Comparison of ENCODE assay signal across 15 cellular contexts in the genomic region with DNA sequence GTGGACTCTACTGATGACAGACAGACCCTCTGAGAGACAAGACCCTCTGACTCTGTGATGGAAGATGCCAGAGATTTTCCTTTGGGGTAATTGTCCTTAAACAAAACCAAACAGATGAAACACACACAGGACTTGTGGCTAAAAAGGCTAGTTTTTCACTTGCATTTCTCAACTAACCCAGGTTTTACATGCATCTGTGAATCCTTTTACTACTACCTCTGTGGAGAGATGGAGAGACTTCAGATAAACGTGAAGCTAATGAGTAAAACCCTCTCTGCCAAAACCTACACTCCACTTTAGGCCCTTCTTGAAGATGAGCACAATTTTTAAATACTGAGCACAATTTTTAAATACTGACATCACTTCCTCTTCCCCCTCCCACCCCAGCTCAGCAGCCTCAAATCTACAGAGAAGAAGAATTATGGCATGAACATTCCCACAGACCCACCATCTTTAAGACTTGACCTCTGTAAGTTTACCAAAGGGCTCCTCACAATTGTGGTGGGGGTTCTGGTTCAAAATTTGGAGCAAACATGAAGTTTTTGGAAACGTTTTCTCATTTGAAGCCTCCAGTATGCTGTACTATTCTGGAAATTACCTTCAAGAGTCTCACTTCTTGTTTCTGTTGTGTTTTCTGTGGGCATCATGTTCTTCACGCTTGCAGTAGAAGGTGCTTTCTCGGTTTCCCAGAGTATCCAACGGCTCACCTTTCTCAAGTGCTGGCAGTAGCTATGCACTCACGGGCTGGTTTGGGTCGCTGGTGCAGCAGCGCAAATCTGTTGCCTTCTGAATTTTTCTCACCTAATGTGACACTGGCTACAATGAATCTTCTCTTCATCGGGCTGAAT. TPM values are rescaled to one million over a fixed set of nuclear protein-coding genes. Genes with fewer than 3 reads are reported as not detected.
A peak's percentile ranks its signal among the peaks of the same experiment; 100 is the strongest.
DNase-seq lines count a peak whose midpoint lies in the region; ATAC-seq and TF ChIP-seq lines count a peak whose summit lies in the region.
"Had no signal": no experiment of that assay in that cellular context is flagged by ENCODE, and none has a peak within 500 bp of the region (broad histone marks: within the 10 kb centered on the region; RNA-seq: fewer than 3 reads in every experiment).

No MANE protein-coding gene starts in this region.

- TF ChIP-seq EP300 in suprapubic skin (IDR thresholded peaks at IDR 0.05): no peak

- intact Hi-C loops in activated B cell treated with CpG ODN at 0.5 μM for 24 hours (cut with micrococcal nuclease) (loop anchor here (1.0 to 10.0 kb wide), 3 partner anchors 43 to 1173 kb away; partner anchors contain the start of genes MLLT3 and RPS6), cardiac septum (cut with DNase I) (loop anchor here (10.0 kb wide), 2 partner anchors 217 to 347 kb away; partner anchors contain the start of genes DENND4C and HAUS6)

- ATAC-seq in GM18861 (IDR thresholded peaks at IDR 0.05; ENCODE audit: unreplicated experiment) (peak; percentile 91), GM21576 (IDR thresholded peaks at IDR 0.05; ENCODE audit: unreplicated experiment) (peak; percentile 88), HG03097 (IDR thresholded peaks at IDR 0.05; ENCODE audit: low FRiP score, unreplicated experiment) (peak; percentile 69), activated B cell treated with CpG ODN at 0.5 μM for 24 hours (ENCODE audit: low read depth) (peak; percentile 96)
- ATAC-seq: right lobe of liver had no signal

- H3K9me3 ChIP-seq in suprapubic skin: no peaks in the 10 kb centered on the region
- H3K9me3 ChIP-seq: right lobe of liver had no signal

- no peak for TF ChIP-seq POLR2A in suprapubic skin (IDR thresholded peaks at IDR 0.05)

- DNase-seq in activated B cell treated with CpG ODN at 0.5 μM for 24 hours (no peak), cardiac septum (ENCODE audit: low spot score) (no peak), amygdala (lab: John Stamatoyannopoulos, UW) (no peak), suprapubic skin (ENCODE audit: low spot score in 2 of 2) (no peak), GM19240 (ENCODE audit: insufficient read length, low spot score) (no peak)
- DNase-seq: activated CD4-positive, alpha-beta T cell treated with anti-CD3 and anti-CD28 coated beads, Interleukin-2, amount 10 ng/mL, durations not matched to agents 7 days and 5 days; activated naive CD4-positive, alpha-beta T cell treated with anti-CD3 and anti-CD28 coated beads, Interleukin-2, amount 50 U/mL, for 16 hours; CD4-positive, alpha-beta T cell; dorsolateral prefrontal cortex; head of caudate nucleus; IMR-90; right lobe of liver had no signal

- no peaks in the 10 kb centered on the region for H3K27me3 Mint-ChIP-seq in activated B cell treated with CpG ODN at 0.5 μM for 24 hours
- H3K27me3 Mint-ChIP-seq: activated CD4-positive, alpha-beta T cell treated with anti-CD3 and anti-CD28 coated beads, Interleukin-2, amount 10 ng/mL, durations not matched to agents 7 days and 5 days; CD4-positive, alpha-beta T cell had no signal

- peaks cover 18% of the 10 kb centered on the region for H3K36me3 ChIP-seq in suprapubic skin
- H3K36me3 ChIP-seq: right lobe of liver had no signal

- peak overlapping the region; percentile 85 for H3K4me3 Mint-ChIP-seq in activated B cell treated with CpG ODN at 0.5 μM for 24 hours
- H3K4me3 Mint-ChIP-seq: activated CD4-positive, alpha-beta T cell treated with anti-CD3 and anti-CD28 coated beads, Interleukin-2, amount 10 ng/mL, durations not matched to agents 7 days and 5 days; CD4-positive, alpha-beta T cell had no signal

- peaks cover 16% of the 10 kb centered on the region for H3K4me1 Mint-ChIP-seq in activated B cell treated with CpG ODN at 0.5 μM for 24 hours
- H3K4me1 Mint-ChIP-seq: activated CD4-positive, alpha-beta T cell treated with anti-CD3 and anti-CD28 coated beads, Interleukin-2, amount 10 ng/mL, durations not matched to agents 7 days and 5 days had no signal

- 90% methylated on average over 9 of the region's 9 CpGs for whole genome bisulfite sequencing in suprapubic skin

- no peak for TF ChIP-seq CTCF in activated B cell treated with CpG ODN at 0.5 μM for 24 hours (IDR thresholded peaks at IDR 0.05)
- no peak for TF ChIP-seq CTCF in suprapubic skin (IDR thresholded peaks at IDR 0.05)

- peak overlapping the region; percentile 95 for H3K27ac Mint-ChIP-seq in activated B cell treated with CpG ODN at 0.5 μM for 24 hours
- H3K27ac Mint-ChIP-seq: activated CD4-positive, alpha-beta T cell treated with anti-CD3 and anti-CD28 coated beads, Interleukin-2, amount 10 ng/mL, durations not matched to agents 7 days and 5 days; CD4-positive, alpha-beta T cell had no signal

- POLR2A ChIA-PET in activated B cell treated with CpG ODN at 0.5 μM for 24 hours (lab: Charles Lee): interaction anchor here (0.9 to 2.9 kb wide), 3 partner anchors 10 to 402 kb away, joined by 5 to 22 read pairs (median 12); partner anchors contain the start of genes RPS6 and RRAGA

- CTCF ChIA-PET in activated B cell treated with CpG ODN at 0.5 μM for 24 hours (lab: Charles Lee): interaction anchor here (1.0 kb wide), 1 partner anchor 13 kb away, joined by 4 read pairs; no protein-coding TSS in a partner anchor

- H3K9me3 Mint-ChIP-seq in activated B cell treated with CpG ODN at 0.5 μM for 24 hours: no peaks in the 10 kb centered on the region
- H3K9me3 Mint-ChIP-seq: activated CD4-positive, alpha-beta T cell treated with anti-CD3 and anti-CD28 coated beads, Interleukin-2, amount 10 ng/mL, durations not matched to agents 7 days and 5 days; CD4-positive, alpha-beta T cell had no signal

- no peak overlapping the region for H3K4me3 ChIP-seq in suprapubic skin
- H3K4me3 ChIP-seq: dorsolateral prefrontal cortex, right lobe of liver had no signal

- no peaks in the 10 kb centered on the region for H3K27me3 ChIP-seq in suprapubic skin
- H3K27me3 ChIP-seq: dorsolateral prefrontal cortex, right lobe of liver had no signal

- no peaks in the 10 kb centered on the region for H3K36me3 Mint-ChIP-seq in activated B cell treated with CpG ODN at 0.5 μM for 24 hours (ENCODE audit: low read depth)

- no peak overlapping the region for H3K27ac ChIP-seq in suprapubic skin
- H3K27ac ChIP-seq: dorsolateral prefrontal cortex, right lobe of liver had no signal

- H3K4me1 ChIP-seq in suprapubic skin: no peaks in the 10 kb centered on the region
- H3K4me1 ChIP-seq: right lobe of liver had no signal

RNA-seq across cellular contexts. Expression of gene ACER2, which starts 42.7 kb away (rescaled TPM):
- total RNA-seq in activated B cell treated with CpG ODN at 0.5 μM for 24 hours: 1.4 and 2.0 TPM in 2 replicates
- total RNA-seq in cardiac septum: 4.1 TPM
- 10 to 100 TPM; 12.1 to 18.8 (median 14.8) TPM for total RNA-seq in suprapubic skin
